ENCODE assay signal across 8 cellular contexts in the genomic region with DNA sequence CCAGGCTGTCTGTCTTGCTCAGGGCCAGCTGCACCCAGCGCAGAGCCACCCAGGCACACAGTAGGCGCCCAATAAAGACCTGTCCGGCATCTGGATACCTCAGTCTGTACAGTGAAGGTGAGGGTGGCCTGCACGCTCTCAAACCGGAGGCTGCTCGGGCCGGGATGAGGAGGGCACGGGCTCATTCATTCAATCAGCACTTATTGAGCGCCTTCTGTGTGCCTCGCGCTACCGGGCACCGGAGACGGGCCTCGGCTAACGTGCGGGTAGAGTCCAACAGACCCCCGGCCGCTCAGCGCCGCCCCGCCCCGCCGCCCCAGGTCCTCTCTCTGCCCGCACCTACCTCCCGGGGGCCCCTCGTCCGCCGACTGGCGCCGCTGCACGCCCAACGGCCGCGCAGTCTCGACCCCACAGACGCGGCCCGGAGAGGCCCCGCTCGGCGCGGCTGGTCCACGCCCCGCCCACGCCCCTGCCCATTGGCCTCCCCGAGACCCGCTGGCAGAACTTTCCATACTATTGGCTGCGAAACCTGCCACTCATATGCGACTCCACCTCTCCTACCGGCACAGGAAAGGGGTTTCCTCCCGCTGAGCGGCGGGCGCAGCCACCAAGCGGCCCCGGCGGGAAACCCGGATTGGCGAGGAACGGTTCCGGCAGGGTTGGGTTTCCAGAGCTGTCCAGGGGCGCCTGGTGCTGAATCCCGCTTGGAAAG. TPM values are rescaled to one million over a fixed set of nuclear protein-coding genes. Genes with fewer than 3 reads are reported as not detected.
DNase-seq lines count a peak whose midpoint lies in the region; ATAC-seq and TF ChIP-seq lines count a peak whose summit lies in the region.

A gene with protein sequence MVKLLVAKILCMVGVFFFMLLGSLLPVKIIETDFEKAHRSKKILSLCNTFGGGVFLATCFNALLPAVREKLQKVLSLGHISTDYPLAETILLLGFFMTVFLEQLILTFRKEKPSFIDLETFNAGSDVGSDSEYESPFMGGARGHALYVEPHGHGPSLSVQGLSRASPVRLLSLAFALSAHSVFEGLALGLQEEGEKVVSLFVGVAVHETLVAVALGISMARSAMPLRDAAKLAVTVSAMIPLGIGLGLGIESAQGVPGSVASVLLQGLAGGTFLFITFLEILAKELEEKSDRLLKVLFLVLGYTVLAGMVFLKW (minus strand): TSS at position 416 of the 712 bp plus-strand sequence. CDS start 2,760 bp downstream, outside the sequence.

- H3K4me3 ChIP-seq in HEK293 (ENCODE audit: low read depth, low read length) (peak within 1 kb of the TSS; percentile 89), SJSA1 (peak within 1 kb of the TSS; percentile 64), neural progenitor cell (peak within 1 kb of the TSS; percentile 86), stomach smooth muscle (ENCODE audit: low read length in 2 of 2) (peak within 1 kb of the TSS; percentile 87 to 93)

- H3K4me2 ChIP-seq in neural progenitor cell, result peak within 1 kb of the TSS; percentile 91

- H4K20me1 ChIP-seq in neural progenitor cell (ENCODE audit: low read depth), result peaks cover 21% of the 10 kb centered on the region

- H3K27me3 ChIP-seq in SJSA1 (replicated peaks) (peaks cover 2% of the 10 kb centered on the region; the same call in 1 of the 2 replicates), foreskin keratinocyte (no peaks in the 10 kb centered on the region), neural progenitor cell (peaks cover 37% of the 10 kb centered on the region), stomach smooth muscle (ENCODE audit: control insufficient read depth in 1 of 2, insufficient read depth in 2 of 2, low read length in 2 of 2) (peaks cover 0 to 3% of the 10 kb centered on the region in 2 donors)

- H3F3A ChIP-seq in neural progenitor cell (ENCODE audit: low read depth), result peaks cover 6% of the 10 kb centered on the region

- H3K9me3 Mint-ChIP-seq in neural progenitor cell, result peaks cover 2% of the 10 kb centered on the region

- TF ChIP-seq CTCF in HEK293 (tag by site-specific recombination; IDR thresholded peaks at IDR 0.05) (no peak), foreskin keratinocyte (conservative IDR thresholded peaks at IDR 0.05) (no peak), neural progenitor cell (IDR thresholded peaks at IDR 0.05) (no peak)

- H3K27ac ChIP-seq in HEK293 (ENCODE audit: extremely low read depth, low read depth, low read length) (peak within 1 kb of the TSS; percentile 46; the same call in 1 of the 2 replicates), SJSA1 (no peak within 1 kb of the TSS), foreskin keratinocyte (peak within 1 kb of the TSS; percentile 29), neural progenitor cell (no peak within 1 kb of the TSS), stomach smooth muscle (ENCODE audit: low read length) (no peak within 1 kb of the TSS)

- POLR2A ChIA-PET in HEK293 (lab: Yijun Ruan, JAX), result interaction anchor here (0.7 to 1.2 kb wide), 4 partner anchors 11 to 442 kb away, joined by 3 to 6 read pairs (median 4); a partner anchor contains a TSS

- H3K4me3 Mint-ChIP-seq in neural progenitor cell, result peak within 1 kb of the TSS; percentile 92

- H3K9ac ChIP-seq in neural progenitor cell (peak within 1 kb of the TSS; percentile 50), stomach smooth muscle (ENCODE audit: low read length in 2 of 2) (peak within 1 kb of the TSS; percentile 74 to 78)

- H3K4me1 ChIP-seq in HEK293 (ENCODE audit: control insufficient read depth, insufficient read depth, low read length), result no peaks in the 10 kb centered on the region
- 0 out of 2 replicates have a peak, but pooled peaks cover 3% of the 10 kb centered on the region for H3K4me1 ChIP-seq in SJSA1 (replicated peaks)
- no peaks in the 10 kb centered on the region for H3K4me1 ChIP-seq in foreskin keratinocyte
- no peaks in the 10 kb centered on the region for H3K4me1 ChIP-seq in neural progenitor cell
- peaks cover 15% of the 10 kb centered on the region for H3K4me1 ChIP-seq in stomach smooth muscle (ENCODE audit: control insufficient read depth, insufficient read depth, low read length)

- H3K79me2 ChIP-seq in neural progenitor cell (ENCODE audit: low read depth), result peaks cover 6% of the 10 kb centered on the region

- peaks cover 13% of the 10 kb centered on the region for H3K4me1 Mint-ChIP-seq in neural progenitor cell

- H3K36me3 ChIP-seq in HEK293 (ENCODE audit: control insufficient read depth in 2 of 2, insufficient read depth in 1 of 2, low read length in 2 of 2) (peaks cover 0 to 28% of the 10 kb centered on the region in 2 experiments; a peak in 2 of 3 replicates), SJSA1 (peaks cover 24% of the 10 kb centered on the region), neural progenitor cell (no peaks in the 10 kb centered on the region), stomach smooth muscle (ENCODE audit: control insufficient read depth in 2 of 2, insufficient read depth in 2 of 2, low read length in 2 of 2) (peaks cover 8 to 10% of the 10 kb centered on the region in 2 donors)

- ATAC-seq in foreskin keratinocyte, result peak; percentile 92

- H3K27me3 Mint-ChIP-seq in neural progenitor cell (ENCODE audit: insufficient read depth, low read depth), result peaks cover 16% of the 10 kb centered on the region

- no peak within 1 kb of the TSS for H3K27ac Mint-ChIP-seq in neural progenitor cell

- peak; percentile 97 for DNase-seq in GDM1 (lab: John Stamatoyannopoulos, UW)
- DNase-seq in MV-4-11 (lab: John Stamatoyannopoulos, UW), result peak; percentile 99
- peak; percentile 96 to 99 for DNase-seq in SJSA1 (ENCODE audit: low read depth in 1 of 2, low spot score in 2 of 2)
- DNase-seq in activated gamma-delta T cell treated with anti-CD3 and anti-CD28 coated beads, Interleukin-2, amount 50 U/mL, for 16 hours (ENCODE audit: low read depth), result peak; percentile 100
- peak; percentile 81 to 90 for DNase-seq in foreskin keratinocyte
- peak; percentile 98 for DNase-seq in neural progenitor cell (ENCODE audit: low spot score)

- H3K36me3 Mint-ChIP-seq in neural progenitor cell, result peaks cover 7% of the 10 kb centered on the region

- H3K9me3 ChIP-seq in HEK293 (ENCODE audit: control insufficient read depth, insufficient read depth, low read depth, low read length) (no peaks in the 10 kb centered on the region), SJSA1 (replicated peaks) (no peaks in the 10 kb centered on the region; the same call in 1 of the 2 replicates), neural progenitor cell (ENCODE audit: low read depth) (no peaks in the 10 kb centered on the region), stomach smooth muscle (ENCODE audit: control insufficient read depth in 2 of 2, low read length in 2 of 2) (no peaks in the 10 kb centered on the region)

- H2AFZ ChIP-seq in neural progenitor cell (replicated peaks), result peak within 1 kb of the TSS; percentile 68

- CTCF ChIA-PET in HEK293 (lab: Yijun Ruan, JAX), result interaction anchor here (1.0 to 1.1 kb wide), 2 partner anchors 10 to 126 kb away, joined by 3 to 6 read pairs; no protein-coding TSS in a partner anchor

TF ChIP-seq in HEK293, 187 proteins besides CTCF, POLR2A, EP300 and RAD21 (continues in another document):
- TF ChIP-seq ZNF521 (tag by site-specific recombination; IDR thresholded peaks at IDR 0.05) (no peak), ZNF169 (tag by site-specific recombination; IDR thresholded peaks at IDR 0.05) (no peak), ZFP41 (tag by site-specific recombination; IDR thresholded peaks at IDR 0.05; ENCODE audit: borderline replicate concordance) (no peak), MYNN (tag by site-specific recombination; IDR thresholded peaks at IDR 0.05; ENCODE audit: borderline replicate concordance) (no peak), ZNF423 (tag by site-specific recombination; IDR thresholded peaks at IDR 0.05) (no peak), ZNF311 (tag by site-specific recombination; IDR thresholded peaks at IDR 0.05; ENCODE audit: borderline replicate concordance) (no peak)
- TF ChIP-seq, protein P1, sequence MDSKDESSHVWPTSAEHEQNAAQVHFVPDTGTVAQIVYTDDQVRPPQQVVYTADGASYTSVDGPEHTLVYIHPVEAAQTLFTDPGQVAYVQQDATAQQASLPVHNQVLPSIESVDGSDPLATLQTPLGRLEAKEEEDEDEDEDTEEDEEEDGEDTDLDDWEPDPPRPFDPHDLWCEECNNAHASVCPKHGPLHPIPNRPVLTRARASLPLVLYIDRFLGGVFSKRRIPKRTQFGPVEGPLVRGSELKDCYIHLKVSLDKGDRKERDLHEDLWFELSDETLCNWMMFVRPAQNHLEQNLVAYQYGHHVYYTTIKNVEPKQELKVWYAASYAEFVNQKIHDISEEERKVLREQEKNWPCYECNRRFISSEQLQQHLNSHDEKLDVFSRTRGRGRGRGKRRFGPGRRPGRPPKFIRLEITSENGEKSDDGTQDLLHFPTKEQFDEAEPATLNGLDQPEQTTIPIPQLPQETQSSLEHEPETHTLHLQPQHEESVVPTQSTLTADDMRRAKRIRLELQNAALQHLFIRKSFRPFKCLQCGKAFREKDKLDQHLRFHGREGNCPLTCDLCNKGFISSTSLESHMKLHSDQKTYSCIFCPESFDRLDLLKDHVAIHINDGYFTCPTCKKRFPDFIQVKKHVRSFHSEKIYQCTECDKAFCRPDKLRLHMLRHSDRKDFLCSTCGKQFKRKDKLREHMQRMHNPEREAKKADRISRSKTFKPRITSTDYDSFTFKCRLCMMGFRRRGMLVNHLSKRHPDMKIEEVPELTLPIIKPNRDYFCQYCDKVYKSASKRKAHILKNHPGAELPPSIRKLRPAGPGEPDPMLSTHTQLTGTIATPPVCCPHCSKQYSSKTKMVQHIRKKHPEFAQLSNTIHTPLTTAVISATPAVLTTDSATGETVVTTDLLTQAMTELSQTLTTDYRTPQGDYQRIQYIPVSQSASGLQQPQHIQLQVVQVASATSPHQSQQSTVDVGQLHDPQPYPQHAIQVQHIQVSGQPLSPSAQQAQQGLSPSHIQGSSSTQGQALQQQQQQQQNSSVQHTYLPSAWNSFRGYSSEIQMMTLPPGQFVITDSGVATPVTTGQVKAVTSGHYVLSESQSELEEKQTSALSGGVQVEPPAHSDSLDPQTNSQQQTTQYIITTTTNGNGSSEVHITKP (tag by site-specific recombination; IDR thresholded peaks at IDR 0.05), result 0 out of 2 replicates have a peak, but pooled peaks have one; percentile 22

RNA-seq across cellular contexts. Expression of the gene that starts here (rescaled TPM):
- 67.6 and 74.4 TPM in 2 replicates for total RNA-seq in SJSA1 (2014; rRNA removed; shearing (Covaris generic))
- 29.6 and 30.8 TPM in 2 replicates for total RNA-seq in foreskin keratinocyte
- polyA plus RNA-seq in foreskin keratinocyte, result 42.4 and 43.3 TPM in 2 replicates
- 6.1 and 28.5 TPM in 2 replicates for total RNA-seq in neural progenitor cell (ENCODE audit: low replicate concordance)

Comparison
In these comparisons a context has a peak if more than half of its experiments do, and no peak if none do; other contexts are left out.
1. H3K27ac ChIP-seq: peak in HEK293 (single experiment) and foreskin keratinocyte (single experiment); none in SJSA1 (single experiment), neural progenitor cell (single experiment) and stomach smooth muscle (single experiment).
2. Peak in every context shown above with its lines, with median percentiles within 50 percentile points of each other: DNase-seq and H3K4me3 ChIP-seq.